Comparison of ENCODE assay signal across 15 cellular contexts in the genomic region with DNA sequence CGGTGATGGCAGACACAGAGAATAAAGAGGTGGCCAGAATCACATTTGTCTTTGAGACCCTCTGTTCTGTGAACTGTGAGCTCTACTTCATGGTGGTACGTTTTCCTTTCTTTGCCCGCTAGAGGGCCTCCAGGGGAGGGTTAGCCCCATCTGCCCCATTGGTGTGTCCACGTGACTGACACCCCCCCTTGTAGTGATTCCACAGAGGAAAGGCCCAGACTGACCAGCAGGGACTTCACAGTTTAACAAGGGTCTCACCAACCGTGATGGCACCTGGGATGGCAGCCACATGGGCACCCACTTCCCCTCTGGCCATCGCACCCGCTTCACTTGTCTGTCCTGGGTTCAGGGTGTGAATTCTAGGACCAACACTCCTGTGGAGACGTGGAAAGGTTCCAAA. TPM values are rescaled to one million over a fixed set of nuclear protein-coding genes. Genes with fewer than 3 reads are reported as not detected.
DNase-seq lines count a peak whose midpoint lies in the region; ATAC-seq, FAIRE-seq and TF ChIP-seq lines count a peak whose summit lies in the region.
"Had no signal": no experiment of that assay in that cellular context is flagged by ENCODE, and none has a peak within 500 bp of the region (broad histone marks: within the 10 kb centered on the region; RNA-seq: fewer than 3 reads in every experiment).

No MANE protein-coding gene starts in this region.

- no peak overlapping the region for H3K18ac ChIP-seq in mesenchymal stem cell (ENCODE audit: low read depth in 1 of 2, low read length in 2 of 2)

- peak overlapping the region in 1 of 2 experiments; percentile 2 for H3K4ac ChIP-seq in mesenchymal stem cell (ENCODE audit: low read depth in 1 of 2, low read length in 2 of 2)

- H3K36me3 Mint-ChIP-seq in Caco-2 (ENCODE audit: insufficient read depth, unreplicated experiment) = no peaks in the 10 kb centered on the region

- DNase-seq in GM03348 (ENCODE audit: low spot score) (peak; percentile 14), HFF-Myc (ENCODE audit: extremely low read depth, low read depth) (no peak), GM12878 (ENCODE audit: low read depth, low spot score) (no peak), mesenchymal stem cell (no peak), DMS 273 (lab: John Stamatoyannopoulos, UW; ENCODE audit: unreplicated experiment) (no peak), amygdala (lab: John Stamatoyannopoulos, UW) (no peak), Caco-2 (no peak)
- DNase-seq: activated CD4-positive, CD25-positive, alpha-beta regulatory T cell treated with anti-CD3 and anti-CD28 coated beads, Interleukin-2, amount 50 U/mL, for 72 hours; activated T-cell treated with anti-CD3 and anti-CD28 coated beads, Interleukin-2, amount 50 U/mL, for 1 hour; CD4-positive, CD25-positive, alpha-beta regulatory T cell; left cardiac atrium; NCI-H1092; NCI-H345; right cardiac atrium had no signal

- H3K23ac ChIP-seq in mesenchymal stem cell (ENCODE audit: low read length in 2 of 2) = no peak overlapping the region

- RAD21 ChIA-PET in GM12878 (lab: Charles Lee; ENCODE audit: unreplicated experiment) = interaction anchor here (1.0 to 1.6 kb wide), 2 partner anchors 91 to 100 kb away, joined by 3 to 4 read pairs; no protein-coding TSS in a partner anchor

- H2BK5ac ChIP-seq in mesenchymal stem cell (ENCODE audit: low read depth, low read length, poor library complexity, severe bottlenecking) = no peak overlapping the region

- no peak overlapping the region for H2AK5ac ChIP-seq in mesenchymal stem cell (ENCODE audit: low read length, severe bottlenecking)

- no peaks in the 10 kb centered on the region for H3K9me3 Mint-ChIP-seq in Caco-2 (ENCODE audit: unreplicated experiment)
- H3K9me3 Mint-ChIP-seq: CD4-positive, CD25-positive, alpha-beta regulatory T cell had no signal

- H3K36me3 ChIP-seq in GM12878 (ENCODE audit: control insufficient read depth in 2 of 2, insufficient read depth in 2 of 2, low read length in 1 of 2) (no peaks in the 10 kb centered on the region), mesenchymal stem cell (ENCODE audit: control insufficient read depth in 1 of 2, insufficient read depth in 2 of 2, low read depth in 1 of 2, low read length in 2 of 2) (no peaks in the 10 kb centered on the region), Caco-2 (ENCODE audit: control insufficient read depth, insufficient read depth, low read length) (no peaks in the 10 kb centered on the region)

- H3K14ac ChIP-seq in mesenchymal stem cell (ENCODE audit: low read length in 2 of 2) = no peak overlapping the region

- no peak overlapping the region for H3K4me3 ChIP-seq in HFF-Myc (replicated peaks; ENCODE audit: low read depth, low read length)
- H3K4me3 ChIP-seq in GM12878 = no peak overlapping the region
- H3K4me3 ChIP-seq in mesenchymal stem cell (ENCODE audit: insufficient read depth in 1 of 2, low read depth in 1 of 2, low read length in 2 of 2) = no peak overlapping the region
- H3K4me3 ChIP-seq in Caco-2 (ENCODE audit: low read depth, low read length) = no peak overlapping the region

- no peak overlapping the region for H3K4me3 Mint-ChIP-seq in Caco-2 (ENCODE audit: unreplicated experiment)
- H3K4me3 Mint-ChIP-seq: CD4-positive, CD25-positive, alpha-beta regulatory T cell had no signal

- CTCF ChIA-PET in GM12878 (lab: Yijun Ruan, JAX) (interaction anchor here (0.6 to 2.6 kb wide), 15 partner anchors 9 to 341 kb away, joined by 3 to 15 read pairs (median 6); a partner anchor contains a TSS), Caco-2 (lab: Charles Lee) (interaction anchor here (0.6 kb wide), 1 partner anchor 115 kb away, joined by 6 read pairs; a partner anchor contains a TSS)

- H3K4me2 ChIP-seq in GM12878 (ENCODE audit: control insufficient read depth, insufficient read depth) (no peak overlapping the region), mesenchymal stem cell (ENCODE audit: low read length, poor library complexity, severe bottlenecking) (no peak overlapping the region)

- no peak overlapping the region for H2BK120ac ChIP-seq in mesenchymal stem cell (ENCODE audit: low read depth, low read length)

- no peak overlapping the region for H3K27ac ChIP-seq in GM12878 (ENCODE audit: control insufficient read depth, insufficient read depth)
- no peak overlapping the region for H3K27ac ChIP-seq in mesenchymal stem cell (ENCODE audit: low read length, poor library complexity, severe bottlenecking)

- H2AFZ ChIP-seq in GM12878 (ENCODE audit: control insufficient read depth, low read depth, low read length) (no peak overlapping the region), mesenchymal stem cell (ENCODE audit: low read depth, low read length) (no peak overlapping the region)

- H3K9me3 ChIP-seq in GM12878 (replicated peaks; ENCODE audit: control insufficient read depth, insufficient read depth, low read length) (no peaks in the 10 kb centered on the region), mesenchymal stem cell (ENCODE audit: control insufficient read depth, low read length) (no peaks in the 10 kb centered on the region), Caco-2 (no peaks in the 10 kb centered on the region)

- H3K27ac Mint-ChIP-seq in Caco-2 (ENCODE audit: unreplicated experiment) = no peak overlapping the region
- H3K27ac Mint-ChIP-seq: CD4-positive, CD25-positive, alpha-beta regulatory T cell had no signal

- no peak overlapping the region for H4K8ac ChIP-seq in mesenchymal stem cell (ENCODE audit: low read length)

- H3K4me1 ChIP-seq in GM12878 (ENCODE audit: control insufficient read depth, insufficient read depth, low read length) (no peaks in the 10 kb centered on the region; the same call in 1 of the 2 replicates), mesenchymal stem cell (ENCODE audit: control insufficient read depth, insufficient read depth, low read depth, low read length) (peaks cover 5% of the 10 kb centered on the region), Caco-2 (no peaks in the 10 kb centered on the region)

- ATAC-seq in GM12878 (peak; percentile 88), esophagus mucosa (no peak)
- ATAC-seq: left cardiac atrium, right cardiac atrium had no signal

- no peak overlapping the region for H2BK15ac ChIP-seq in mesenchymal stem cell (ENCODE audit: low read depth, poor library complexity, severe bottlenecking)

- H3K79me2 ChIP-seq in GM12878 (ENCODE audit: control insufficient read depth, insufficient read depth, low read length) = no peaks in the 10 kb centered on the region

- intact Hi-C loops in GM12878 (cut with micrococcal nuclease; ENCODE audit: unreplicated experiment) = no loop called here
- intact Hi-C loops in Caco-2 (cut with micrococcal nuclease; ENCODE audit: unreplicated experiment) = no loop called here

- TF ChIP-seq CTCF in HFF-Myc (IDR thresholded peaks at IDR 0.05; ENCODE audit: low read depth, low read length, missing control alignments) = peak; percentile 41
- peak; percentile 21 to 62 (median 29); a peak in 5 of 6 replicates for TF ChIP-seq CTCF in GM12878 (IDR thresholded peaks at IDR 0.05 in 2 of 3, conservative IDR thresholded peaks at IDR 0.05 in 1 of 3; ENCODE audit: control insufficient read depth in 2 of 3, extremely low read depth in 1 of 3, insufficient read depth in 1 of 3, low read depth in 3 of 3, low read length in 3 of 3)
- no peak for TF ChIP-seq CTCF in Caco-2 (IDR thresholded peaks at IDR 0.05; ENCODE audit: insufficient read depth in 1 of 2, low read depth in 1 of 2, low read length in 1 of 2, severe bottlenecking in 1 of 2, unreplicated experiment in 1 of 2)

- H3K79me1 ChIP-seq in mesenchymal stem cell (replicated peaks; ENCODE audit: low read length, poor library complexity, severe bottlenecking) = no peaks in the 10 kb centered on the region

- SMC1A ChIA-PET in GM12878 (lab: Charles Lee; ENCODE audit: uncharacterized antibody, unreplicated experiment) = interaction anchor here (0.9 to 1.8 kb wide), 10 partner anchors 16 to 341 kb away, joined by 3 to 6 read pairs (median 3); a partner anchor contains a TSS

- H3K9ac ChIP-seq in GM12878 (ENCODE audit: control insufficient read depth, insufficient read depth, low read length) (no peak overlapping the region), mesenchymal stem cell (ENCODE audit: low read length) (no peak overlapping the region)

- H3K4me1 Mint-ChIP-seq in Caco-2 (ENCODE audit: low read depth, unreplicated experiment) = peaks cover 5% of the 10 kb centered on the region
- H3K4me1 Mint-ChIP-seq: CD4-positive, CD25-positive, alpha-beta regulatory T cell had no signal

- no peak overlapping the region for H2BK12ac ChIP-seq in mesenchymal stem cell (ENCODE audit: low read length in 2 of 2)

- no peak for TF ChIP-seq RAD21 in GM12878 (IDR thresholded peaks at IDR 0.05; ENCODE audit: insufficient read depth, low read depth, low read length)

- peak overlapping the region; percentile 70 for H4K91ac ChIP-seq in mesenchymal stem cell (ENCODE audit: low read length)

- no peaks in the 10 kb centered on the region for H4K20me1 ChIP-seq in GM12878 (ENCODE audit: control insufficient read depth, insufficient read depth)

- TF ChIP-seq EP300 in GM12878 (IDR thresholded peaks at IDR 0.05; ENCODE audit: borderline replicate concordance in 1 of 2, control insufficient read depth in 1 of 2, low read depth in 2 of 2, low read length in 2 of 2) = no peak

- no peaks in the 10 kb centered on the region for H3K27me3 Mint-ChIP-seq in Caco-2 (ENCODE audit: insufficient read depth, unreplicated experiment)
- H3K27me3 Mint-ChIP-seq: CD4-positive, CD25-positive, alpha-beta regulatory T cell had no signal

- in situ Hi-C loops in GM12878 (cut with MboI) = no loop called here

- 39% methylated on average over 8 of the region's 8 CpGs for WGBS in GM12878 (ENCODE audit: insufficient coverage, insufficient replicate concordance, low lambda C conversion rate, missing lambda C conversion rate)
- 77% methylated on average over 8 of the region's 8 CpGs for WGBS in mesenchymal stem cell

- BruUV-seq in GM12878 (replicated peaks; lab: Mats Ljungman, UMichigan) = no TSS peak
- BruUV-seq in Caco-2 (replicated peaks; lab: Mats Ljungman, UMichigan) = no TSS peak

- TF ChIP-seq POLR2A in GM12878 (IDR thresholded peaks at IDR 0.05; ENCODE audit: low read depth, low read length) = no peak

- POLR2A ChIA-PET in GM12878 (lab: Charles Lee) = no interaction called here
- POLR2A ChIA-PET in Caco-2 (lab: Charles Lee) = no interaction called here

- H3K27me3 ChIP-seq in GM12878 (replicated peaks in 1 of 2; ENCODE audit: control insufficient read depth in 2 of 2, insufficient read depth in 2 of 2, low read length in 1 of 2) (no peaks in the 10 kb centered on the region; a peak in 1 of 4 replicates), mesenchymal stem cell (ENCODE audit: control insufficient read depth in 1 of 2, insufficient read depth in 1 of 2, low read length in 2 of 2) (no peaks in the 10 kb centered on the region), Caco-2 (replicated peaks; ENCODE audit: control insufficient read depth, insufficient read depth, low read length) (no peaks in the 10 kb centered on the region)

- no peak for FAIRE-seq in GM12878 (lab: Jason Lieb, UNC)

RNA-seq across cellular contexts. Expression of a gene that starts 22.3 kb away (rescaled TPM):
- total RNA-seq in GM12878 (2013; cell fraction: nucleolus; rRNA removed) = 124 and 126 TPM in 2 replicates
- total RNA-seq in GM12878 (2014; rRNA removed) (120 and 123 TPM in 2 replicates), GM12878 (2014; rRNA removed; fragmentation: Illumina TruSeq; extraction: Trizol) (133 and 137 TPM in 2 replicates), GM12878 (2021) (110 and 115 TPM in 2 replicates), esophagus mucosa (154 TPM), Caco-2 (2022) (189 and 225 TPM in 2 replicates)
- 93.3 TPM for polyA plus RNA-seq in GM12878 (2011; ENCODE audit: low read depth)
- polyA plus RNA-seq in GM12878 (2011; rRNA removed) (87.1 and 116 TPM in 2 replicates), GM12878 (2014; fragmentation: Illumina TruSeq; extraction: Trizol) (139 and 152 TPM in 2 replicates), GM12878 (2014; fragmentation: Nextera tagmentation; extraction: Ambion mirVana) (100 to 1,000 TPM; 148 to 202 TPM), GM12878 (2014; rRNA removed) (103 and 110 TPM in 2 replicates), GM12878 (2016; fragmentation: Nextera tagmentation; extraction: Ambion mirVana) (100 to 1,000 TPM; 163 to 168 TPM)
- 109 and 122 TPM in 2 replicates for polyA plus RNA-seq in GM12878 (2011; cell fraction: cytosol; rRNA removed)
- 128 and 149 TPM in 2 replicates for polyA plus RNA-seq in GM12878 (2011; cell fraction: nucleus; rRNA removed)
- 102 and 112 TPM in 2 replicates for polyA plus RNA-seq in GM12878 (2012)
- 83.7 and 94.1 TPM in 2 replicates for polyA minus RNA-seq in GM12878 (2011; rRNA and poly(A)+ RNA removed)
- polyA minus RNA-seq in GM12878 (2011; cell fraction: cytosol; rRNA and poly(A)+ RNA removed) = 26.5 and 31.2 TPM in 2 replicates
- polyA minus RNA-seq in GM12878 (2011; cell fraction: nucleus; rRNA and poly(A)+ RNA removed) = 44.6 and 53.6 TPM in 2 replicates
- 210 TPM for polyA plus RNA-seq in mesenchymal stem cell (2013, experiment 1 of 2)
- 208 TPM for polyA plus RNA-seq in mesenchymal stem cell (2013, experiment 2 of 2)

RNA-seq across cellular contexts. Expression of a gene that starts 58.0 kb away (rescaled TPM):
- total RNA-seq in GM12878 (2013; cell fraction: nucleolus; rRNA removed) = 0.27 TPM in 2 replicates
- total RNA-seq in GM12878 (2014; rRNA removed) = under 0.01 TPM in 1 of 2 replicates, not detected in the other
- 0.04 and 0.14 TPM in 2 replicates for total RNA-seq in GM12878 (2014; rRNA removed; fragmentation: Illumina TruSeq; extraction: Trizol)
- total RNA-seq in GM12878 (2021) = 0.15 and 0.19 TPM in 2 replicates
- 0.13 TPM for polyA plus RNA-seq in GM12878 (2011; ENCODE audit: low read depth)
- 0.03 and 0.07 TPM in 2 replicates for polyA plus RNA-seq in GM12878 (2011; rRNA removed)
- 0.09 and 0.10 TPM in 2 replicates for polyA plus RNA-seq in GM12878 (2011; cell fraction: cytosol; rRNA removed)
- polyA plus RNA-seq in GM12878 (2011; cell fraction: nucleus; rRNA removed) = 0.78 TPM in 2 replicates
- polyA plus RNA-seq in GM12878 (2012) = 0.31 and 0.45 TPM in 2 replicates
- 0.02 and 0.10 TPM in 2 replicates for polyA plus RNA-seq in GM12878 (2014; fragmentation: Illumina TruSeq; extraction: Trizol)
- polyA plus RNA-seq in GM12878 (2014; fragmentation: Nextera tagmentation; extraction: Ambion mirVana) = not detected
- 0.01 and 0.19 TPM in 2 replicates for polyA plus RNA-seq in GM12878 (2014; rRNA removed)
- under 1 TPM; 0.03 to 0.04 TPM for polyA plus RNA-seq in GM12878 (2016; fragmentation: Nextera tagmentation; extraction: Ambion mirVana)
- 0.62 and 2.3 TPM in 2 replicates for polyA minus RNA-seq in GM12878 (2011; rRNA and poly(A)+ RNA removed)
- polyA minus RNA-seq in GM12878 (2011; cell fraction: cytosol; rRNA and poly(A)+ RNA removed) = 0.21 and 0.27 TPM in 2 replicates
- 0.48 and 0.86 TPM in 2 replicates for polyA minus RNA-seq in GM12878 (2011; cell fraction: nucleus; rRNA and poly(A)+ RNA removed)
- polyA plus RNA-seq in mesenchymal stem cell (2013, experiment 1 of 2) = 1.0 TPM
- polyA plus RNA-seq in mesenchymal stem cell (2013, experiment 2 of 2) = 0.93 TPM
- 41.6 TPM for total RNA-seq in esophagus mucosa
- 7.0 and 8.3 TPM in 2 replicates for total RNA-seq in Caco-2 (2022)

Comparison
In these comparisons a context has a peak if more than half of its experiments do, and no peak if none do; other contexts are left out.
1. CTCF ChIP-seq: peak in HFF-Myc (single experiment) and GM12878 (3 of 3); none in Caco-2 (0 of 2).